Comparison of ENCODE assay signal across 8 cellular contexts in genomic region chr2:110211938-110212858, GRCh38. TPM values are rescaled to one million over a fixed set of nuclear protein-coding genes. Genes with fewer than 3 reads are reported as not detected.
DNase-seq lines count a peak whose midpoint lies in the region; ATAC-seq and TF ChIP-seq lines count a peak whose summit lies in the region.

TSS of gene MTLN (minus strand) at chr2:110212547. CDS start at chr2:110212525, 22 bp downstream.

- H3K4me1 Mint-ChIP-seq in dendritic cell treated with granulocyte-macrophage colony-stimulating factor and Interleukin-4, amounts not matched to agents 40 ng/mL and 50 ng/mL, for 4 days (ENCODE audit: low read depth) = peaks cover 9% of the 10 kb centered on the region

- no peaks in the 10 kb centered on the region for H3K9me3 Mint-ChIP-seq in dendritic cell treated with granulocyte-macrophage colony-stimulating factor and Interleukin-4, amounts not matched to agents 40 ng/mL and 50 ng/mL, for 4 days

- DNase-seq in BJ (ENCODE audit: low read depth) (no peak), NCI-H526 treated with DMSO at 0.1 percent for 48 hours (lab: John Stamatoyannopoulos, UW) (peak; percentile 50)
- DNase-seq in activated CD4-positive, alpha-beta T cell treated with anti-CD3 and anti-CD28 coated beads, Interleukin-2, amount 50 U/mL, for 24 hours (ENCODE audit: low read depth in 1 of 2, low spot score in 1 of 2) = peak; percentile 33 to 58
- DNase-seq in stimulated activated CD4-positive, alpha-beta T cell treated with anti-CD3 and anti-CD28 coated beads, Interleukin-4, amount 100 ng/mL, for 24 hours = peak; percentile 73

- peak; percentile 12 to 16 for TF ChIP-seq RAD21 in liver (IDR thresholded peaks at IDR 0.05)

- POLR2A ChIA-PET in BJ (lab: Charles Lee) = no interaction called here

- peaks cover 3% of the 10 kb centered on the region for H3K27me3 ChIP-seq in BJ (ENCODE audit: control insufficient read depth, insufficient read depth, low read length)
- H3K27me3 ChIP-seq in liver (ENCODE audit: control insufficient read depth in 4 of 4, insufficient read depth in 4 of 4, low read length in 3 of 4) = peaks cover 0 to 4% (median 0%) of the 10 kb centered on the region in 4 donors

- WGBS in liver = 2% methylated on average over 54 of the region's 54 CpGs

- peaks cover 0 to 9% (median 9%) of the 10 kb centered on the region in 4 donors for H3K4me1 ChIP-seq in liver (ENCODE audit: control insufficient read depth in 4 of 4, insufficient read depth in 4 of 4, low read length in 3 of 4)

- H3K27ac Mint-ChIP-seq in dendritic cell treated with granulocyte-macrophage colony-stimulating factor and Interleukin-4, amounts not matched to agents 40 ng/mL and 50 ng/mL, for 4 days = peak within 1 kb of the TSS; percentile 91

- H3K27ac ChIP-seq in liver (ENCODE audit: low read depth in 1 of 2, low read length in 2 of 2) = peak within 1 kb of the TSS; percentile 61 to 62

- intact Hi-C loops in dendritic cell treated with granulocyte-macrophage colony-stimulating factor and Interleukin-4, amounts not matched to agents 40 ng/mL and 50 ng/mL, for 4 days (cut with micrococcal nuclease) = no loop called here

- H3K36me3 Mint-ChIP-seq in dendritic cell treated with granulocyte-macrophage colony-stimulating factor and Interleukin-4, amounts not matched to agents 40 ng/mL and 50 ng/mL, for 4 days (ENCODE audit: low read depth) = peaks cover 27% of the 10 kb centered on the region

- H3K4me3 ChIP-seq in BJ (ENCODE audit: low read depth, low read length) (peak within 1 kb of the TSS; percentile 71), liver (ENCODE audit: low read depth in 1 of 3, low read length in 3 of 3) (peak within 1 kb of the TSS; percentile 75 to 93 (median 85))

- peak; percentile 94 for ATAC-seq in HG03432 (IDR thresholded peaks at IDR 0.05; ENCODE audit: unreplicated experiment)

- H3K9me3 ChIP-seq in liver (ENCODE audit: control insufficient read depth in 4 of 4, low read length in 3 of 4) = peaks cover 0 to 3% (median 0%) of the 10 kb centered on the region in 4 donors

- peaks cover 18% of the 10 kb centered on the region for H3K27me3 Mint-ChIP-seq in dendritic cell treated with granulocyte-macrophage colony-stimulating factor and Interleukin-4, amounts not matched to agents 40 ng/mL and 50 ng/mL, for 4 days

- CTCF ChIA-PET in BJ (lab: Yijun Ruan, JAX) = no interaction called here

- H3K36me3 ChIP-seq in BJ (ENCODE audit: control insufficient read depth, insufficient read depth, low read length) = no peaks in the 10 kb centered on the region
- H3K36me3 ChIP-seq in liver (ENCODE audit: control insufficient read depth in 4 of 4, insufficient read depth in 3 of 4, low read depth in 1 of 4, low read length in 3 of 4) = peaks cover 0 to 9% (median 3%) of the 10 kb centered on the region in 4 donors

- peak within 1 kb of the TSS; percentile 75 to 76 for H3K9ac ChIP-seq in liver (ENCODE audit: low read depth in 1 of 2, low read length in 2 of 2)

- no peak for TF ChIP-seq CTCF in BJ (IDR thresholded peaks at IDR 0.05; ENCODE audit: insufficient read depth, low read depth, low read length)
- TF ChIP-seq CTCF in liver (IDR thresholded peaks at IDR 0.05; ENCODE audit: low read depth, low read length, missing input control) = no peak

- peak within 1 kb of the TSS; percentile 96 for H3K4me3 Mint-ChIP-seq in dendritic cell treated with granulocyte-macrophage colony-stimulating factor and Interleukin-4, amounts not matched to agents 40 ng/mL and 50 ng/mL, for 4 days

- peak; percentile 90 for TF ChIP-seq POLR2A in GM19193 (IDR thresholded peaks at IDR 0.05; ENCODE audit: extremely low read depth, insufficient read depth, insufficient read length)

TF ChIP-seq in liver, 16 proteins besides CTCF, POLR2A, EP300 and RAD21:
- no peak for TF ChIP-seq NR2F2 (IDR thresholded peaks at IDR 0.05)
- TF ChIP-seq JUND (IDR thresholded peaks at IDR 0.05) = no peak
- no peak for TF ChIP-seq HNF4G (IDR thresholded peaks at IDR 0.05)
- peak in 1 of 2 donors; percentile 63 for TF ChIP-seq GABPA (IDR thresholded peaks at IDR 0.05 in 1 of 2, conservative IDR thresholded peaks at IDR 0.05 in 1 of 2)
- no peak for TF ChIP-seq ATF3 (IDR thresholded peaks at IDR 0.05)
- peak; percentile 72 for TF ChIP-seq MAX (IDR thresholded peaks at IDR 0.05)
- peak in 1 of 2 donors; percentile 35 for TF ChIP-seq RXRA (IDR thresholded peaks at IDR 0.05)
- no peak for TF ChIP-seq FOXA2 (IDR thresholded peaks at IDR 0.05)
- TF ChIP-seq FOXA1 (IDR thresholded peaks at IDR 0.05) = peak; percentile 64
- no peak for TF ChIP-seq TAF1 (conservative IDR thresholded peaks at IDR 0.05)
- TF ChIP-seq REST (IDR thresholded peaks at IDR 0.05) = peak; percentile 41
- peak; percentile 28 for TF ChIP-seq SP1 (IDR thresholded peaks at IDR 0.05)
- peak in 1 of 2 donors; percentile 44 for TF ChIP-seq EGR1 (IDR thresholded peaks at IDR 0.05; ENCODE audit: low read depth in 2 of 2)
- peak; percentile 77 for TF ChIP-seq ZBTB33 (IDR thresholded peaks at IDR 0.05)
- TF ChIP-seq YY1 (IDR thresholded peaks at IDR 0.05) = peak; percentile 99
- TF ChIP-seq HNF4A (conservative IDR thresholded peaks at IDR 0.05) = peak in 1 of 2 donors; percentile 38
TF ChIP-seq in liver: peak in this region for 10.

RNA-seq across cellular contexts. Expression of gene MTLN, which starts in this region (rescaled TPM):
- polyA plus RNA-seq in BJ (2011; rRNA removed) (45.2 and 45.6 TPM in 2 replicates), liver (10 to 100 TPM; 84.8 to 86.4 TPM)
- polyA minus RNA-seq in BJ (2011; rRNA and poly(A)+ RNA removed) = 7.6 and 15.4 TPM in 2 replicates
- 10 to 100 TPM; 29.6 to 46.2 TPM for total RNA-seq in liver
